ENCODE assay signal across 17 cellular contexts in genomic region chr5:78286288-78286687, GRCh38.
"Had no signal": no experiment of that assay in that cellular context is flagged by ENCODE, and none has a peak within 500 bp of the region (broad histone marks: within the 10 kb centered on the region; RNA-seq: fewer than 3 reads in every experiment).

No MANE protein-coding gene starts in this region.

- H3K27ac Mint-ChIP-seq: activated CD4-positive, alpha-beta T cell treated with anti-CD3 and anti-CD28 coated beads, Interleukin-2, amount 10 ng/mL, durations not matched to agents 7 days and 5 days; activated T-helper 1 cell treated with anti-CD3 and anti-CD28 coated beads, Interleukin-12 subunit alpha, Interleukin-12 subunit beta, Interleukin-2, Interleukin-4 antibody, amounts not matched to agents 30 ng/mL and 10 ng/mL and 1 ng/mL, durations not matched to agents 14 hours and 24 hours and 36 hours; neural progenitor cell; type B pancreatic cell had no signal

- H3K27me3 Mint-ChIP-seq: activated CD4-positive, alpha-beta T cell treated with anti-CD3 and anti-CD28 coated beads, Interleukin-2, amount 10 ng/mL, durations not matched to agents 7 days and 5 days; brain; central memory CD8-positive, alpha-beta T cell; type B pancreatic cell had no signal

- H3K27me3 ChIP-seq: esophagus muscularis mucosa, heart right ventricle, neural progenitor cell, stomach had no signal

- H3K9ac ChIP-seq: neural progenitor cell had no signal

- H3K9me3 Mint-ChIP-seq: activated CD4-positive, alpha-beta T cell treated with anti-CD3 and anti-CD28 coated beads, Interleukin-2, amount 10 ng/mL, durations not matched to agents 7 days and 5 days; activated T-helper 1 cell treated with anti-CD3 and anti-CD28 coated beads, Interleukin-12 subunit alpha, Interleukin-12 subunit beta, Interleukin-2, Interleukin-4 antibody, amounts not matched to agents 30 ng/mL and 10 ng/mL and 1 ng/mL, durations not matched to agents 14 hours and 24 hours and 36 hours; central memory CD8-positive, alpha-beta T cell; immature natural killer cell; neural progenitor cell had no signal

- H2AFZ ChIP-seq: neural progenitor cell had no signal

- H3K4me3 Mint-ChIP-seq: activated CD4-positive, alpha-beta T cell treated with anti-CD3 and anti-CD28 coated beads, Interleukin-2, amount 10 ng/mL, durations not matched to agents 7 days and 5 days; activated T-helper 1 cell treated with anti-CD3 and anti-CD28 coated beads, Interleukin-12 subunit alpha, Interleukin-12 subunit beta, Interleukin-2, Interleukin-4 antibody, amounts not matched to agents 30 ng/mL and 10 ng/mL and 1 ng/mL, durations not matched to agents 14 hours and 24 hours and 36 hours; brain; central memory CD8-positive, alpha-beta T cell; neural progenitor cell; type B pancreatic cell had no signal

- ATAC-seq: heart right ventricle, left ventricle myocardium superior, psoas muscle, right cardiac atrium had no signal

- H3K4me2 ChIP-seq: neural progenitor cell had no signal

- H3K4me3 ChIP-seq: esophagus muscularis mucosa, heart right ventricle, neural progenitor cell, psoas muscle, stomach had no signal

- H3K9me3 ChIP-seq: esophagus muscularis mucosa, heart right ventricle, psoas muscle, stomach had no signal

- H3K27ac ChIP-seq: esophagus muscularis mucosa, heart right ventricle, neural progenitor cell, psoas muscle, stomach had no signal

- H3K36me3 ChIP-seq: esophagus muscularis mucosa, heart right ventricle, neural progenitor cell, stomach had no signal

- DNase-seq: activated CD4-positive, alpha-beta T cell treated with anti-CD3 and anti-CD28 coated beads, Interleukin-2, amount 10 ng/mL, durations not matched to agents 7 days and 5 days; activated gamma-delta T cell treated with Interleukin-2 at 50 U/mL for 16 hours; activated T-cell treated with anti-CD3 and anti-CD28 coated beads for 4 hours; cortex of kidney; effector CD4-positive, alpha-beta T cell; heart right ventricle; immature natural killer cell; left ventricle myocardium superior; psoas muscle; right cardiac atrium; stomach had no signal
